In genomic region chr11:96293109-96293508, GRCh38 we compare ENCODE assay signal across 15 cellular contexts. TPM values are rescaled to one million over a fixed set of nuclear protein-coding genes. Genes with fewer than 3 reads are reported as not detected.
DNase-seq lines count a peak whose midpoint lies in the region; ATAC-seq and TF ChIP-seq lines count a peak whose summit lies in the region.
"Had no signal": no experiment of that assay in that cellular context is flagged by ENCODE, and none has a peak within 500 bp of the region (broad histone marks: within the 10 kb centered on the region; RNA-seq: fewer than 3 reads in every experiment).

No MANE protein-coding gene starts in this region.

- H3K79me2 ChIP-seq in smooth muscle cell (ENCODE audit: low read depth) = peaks cover 100% of the 10 kb centered on the region

- no peaks in the 10 kb centered on the region for H3K27me3 Mint-ChIP-seq in stimulated activated naive CD8-positive, alpha-beta T cell treated with anti-CD3 and anti-CD28 coated beads, Interleukin-15, Interleukin-2, amounts not matched to agents 100 ng/mL and 50 ng/mL, for 24 hours
- no peaks in the 10 kb centered on the region for H3K27me3 Mint-ChIP-seq in brain
- no peaks in the 10 kb centered on the region for H3K27me3 Mint-ChIP-seq in nephron (ENCODE audit: low read depth)

- peak overlapping the region; percentile 49 for H3K4me3 Mint-ChIP-seq in stimulated activated naive CD8-positive, alpha-beta T cell treated with anti-CD3 and anti-CD28 coated beads, Interleukin-15, Interleukin-2, amounts not matched to agents 100 ng/mL and 50 ng/mL, for 24 hours
- H3K4me3 Mint-ChIP-seq in brain = peak overlapping the region in 3 of 5 experiments; percentile 3 to 64 (median 60)
- H3K4me3 Mint-ChIP-seq in nephron = no peak overlapping the region

- no peak for DNase-seq in stimulated activated naive CD8-positive, alpha-beta T cell treated with anti-CD3 and anti-CD28 coated beads, Interleukin-15, Interleukin-2, amounts not matched to agents 100 U/mL and 50 U/mL, for 24 hours
- DNase-seq in smooth muscle cell (lab: John Stamatoyannopoulos, UW; ENCODE audit: unreplicated experiment) = no peak
- DNase-seq in NCI-H1436 (lab: John Stamatoyannopoulos, UW) = no peak
- DNase-seq in NCI-H187 (lab: John Stamatoyannopoulos, UW) = no peak
- no peak for DNase-seq in activated CD4-positive, alpha-beta T cell treated with anti-CD3 and anti-CD28 coated beads, Interleukin-2, amount 50 U/mL, for 48 hours
- DNase-seq: cortex of kidney, DMS153, esophagus squamous epithelium, NCI-H1694, sigmoid colon had no signal

- no peak overlapping the region for H3K4me2 ChIP-seq in smooth muscle cell

- H3K27ac ChIP-seq in smooth muscle cell (ENCODE audit: low read depth) = no peak overlapping the region
- H3K27ac ChIP-seq: neutrophil had no signal

- H3K36me3 ChIP-seq in smooth muscle cell (ENCODE audit: low read depth) = no peaks in the 10 kb centered on the region
- H3K36me3 ChIP-seq: esophagus squamous epithelium, neutrophil, sigmoid colon had no signal

- H3K9ac ChIP-seq in smooth muscle cell (ENCODE audit: low read depth) = no peak overlapping the region

- H2AFZ ChIP-seq in smooth muscle cell (ENCODE audit: low read depth) = no peak overlapping the region

- peaks cover 23% of the 10 kb centered on the region for H3K36me3 Mint-ChIP-seq in stimulated activated naive CD8-positive, alpha-beta T cell treated with anti-CD3 and anti-CD28 coated beads, Interleukin-15, Interleukin-2, amounts not matched to agents 100 ng/mL and 50 ng/mL, for 24 hours (ENCODE audit: low read depth)
- H3K36me3 Mint-ChIP-seq in brain (peaks cover 2% of the 10 kb centered on the region), nephron (ENCODE audit: low read depth) (peaks cover 6% of the 10 kb centered on the region)

- ATAC-seq in stimulated activated naive CD8-positive, alpha-beta T cell treated with anti-CD3 and anti-CD28 coated beads, Interleukin-15, Interleukin-2, amounts not matched to agents 100 U/mL and 50 U/mL, for 24 hours = no peak

- H3K9me3 ChIP-seq in smooth muscle cell (replicated peaks; ENCODE audit: low read depth) = no peaks in the 10 kb centered on the region
- H3K9me3 ChIP-seq: esophagus squamous epithelium, neutrophil, sigmoid colon had no signal

- TF ChIP-seq CTCF in brain (conservative IDR thresholded peaks at IDR 0.05) (no peak), nephron (IDR thresholded peaks at IDR 0.05; ENCODE audit: unreplicated experiment in 3 of 3) (no peak), smooth muscle cell (IDR thresholded peaks at IDR 0.05; ENCODE audit: borderline replicate concordance, insufficient read depth, poor library complexity, severe bottlenecking) (no peak)

- peaks cover 9% of the 10 kb centered on the region for H3K4me1 ChIP-seq in smooth muscle cell (ENCODE audit: low read depth)

- H4K20me1 ChIP-seq in smooth muscle cell (ENCODE audit: low read depth) = peaks cover 63% of the 10 kb centered on the region

- peaks cover under 1% of the 10 kb centered on the region for H3F3A ChIP-seq in smooth muscle cell (ENCODE audit: low read depth)

- no peaks in the 10 kb centered on the region for H3K27me3 ChIP-seq in smooth muscle cell (ENCODE audit: low read depth)
- H3K27me3 ChIP-seq: esophagus squamous epithelium, neutrophil, sigmoid colon had no signal

- H3K4me1 Mint-ChIP-seq in stimulated activated naive CD8-positive, alpha-beta T cell treated with anti-CD3 and anti-CD28 coated beads, Interleukin-15, Interleukin-2, amounts not matched to agents 100 ng/mL and 50 ng/mL, for 24 hours (ENCODE audit: low read depth) = peaks cover 88% of the 10 kb centered on the region
- H3K4me1 Mint-ChIP-seq in brain (peaks cover 42% of the 10 kb centered on the region), nephron (peaks cover 38% of the 10 kb centered on the region)

- 97% methylated on average over 2 of the region's 2 CpGs for WGBS in smooth muscle cell (ENCODE audit: low lambda C conversion rate)

- H3K27ac Mint-ChIP-seq in stimulated activated naive CD8-positive, alpha-beta T cell treated with anti-CD3 and anti-CD28 coated beads, Interleukin-15, Interleukin-2, amounts not matched to agents 100 ng/mL and 50 ng/mL, for 24 hours = peak overlapping the region; percentile 83
- H3K27ac Mint-ChIP-seq in brain (peak overlapping the region in 3 of 5 experiments; percentile 44 to 82 (median 74)), nephron (peak overlapping the region; percentile 63 to 78 (median 78))

- H3K4me3 ChIP-seq in smooth muscle cell = no peak overlapping the region
- H3K4me3 ChIP-seq: sigmoid colon had no signal

- H3K9me3 Mint-ChIP-seq in stimulated activated naive CD8-positive, alpha-beta T cell treated with anti-CD3 and anti-CD28 coated beads, Interleukin-15, Interleukin-2, amounts not matched to agents 100 ng/mL and 50 ng/mL, for 24 hours = no peaks in the 10 kb centered on the region
- H3K9me3 Mint-ChIP-seq in brain (no peaks in the 10 kb centered on the region), nephron (no peaks in the 10 kb centered on the region)
- H3K9me3 Mint-ChIP-seq: activated naive CD4-positive, alpha-beta T cell treated with anti-CD3 and anti-CD28 coated beads, Interleukin-2, amount 50 U/mL, for 72 hours had no signal

RNA-seq across cellular contexts. Expression of gene MAML2, which starts 49.9 kb away (rescaled TPM):
- 4.5 TPM for polyA plus RNA-seq in brain (ENCODE audit: insufficient read depth, low read depth, low replicate concordance)
- total RNA-seq in smooth muscle cell = 45.0 and 52.4 TPM in 2 replicates
- 8.7 and 10.1 TPM in 2 replicates for polyA plus RNA-seq in smooth muscle cell

Comparison
In these comparisons a context has a peak if more than half of its experiments do, and no peak if none do; other contexts are left out.
1. H3K4me3 Mint-ChIP-seq: peak in stimulated activated naive CD8-positive, alpha-beta T cell treated with anti-CD3 and anti-CD28 coated beads, Interleukin-15, Interleukin-2, amounts not matched to agents 100 ng/mL and 50 ng/mL, for 24 hours (single experiment) and brain (3 of 5); none in nephron (0 of 3).
2. Peak in every context shown above with its lines, with median percentiles within 50 percentile points of each other: H3K27ac Mint-ChIP-seq.